1 cellular context compared by ENCODE assay signal in the genomic region with DNA sequence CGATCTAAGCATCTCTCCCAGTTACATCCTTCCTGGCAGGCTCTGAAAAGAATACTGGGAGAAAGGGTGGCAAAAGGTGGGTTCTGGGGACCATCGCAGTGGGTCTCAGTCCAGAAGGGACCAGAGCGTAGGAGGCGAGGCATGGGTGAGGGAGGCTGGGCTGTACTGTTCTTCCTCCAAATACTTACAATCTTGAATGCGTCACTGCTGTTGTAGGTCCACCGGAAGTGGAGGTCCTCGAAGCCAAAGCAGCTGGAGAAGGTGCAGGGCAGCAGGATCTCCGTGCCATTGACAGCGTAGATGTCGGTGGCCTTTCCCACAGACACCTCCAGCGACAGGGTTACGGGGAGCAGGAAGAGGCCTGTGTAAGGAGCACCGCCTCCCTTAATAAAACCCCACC.
TF ChIP-seq lines count a peak whose summit lies in the region.

No MANE protein-coding gene starts in this region.

TF ChIP-seq in GM12878, 131 proteins besides CTCF, POLR2A, EP300 and RAD21:
- no peak for TF ChIP-seq POLR2AphosphoS5 (IDR thresholded peaks at IDR 0.05; ENCODE audit: low read length)
- no peak for TF ChIP-seq CBX3 (IDR thresholded peaks at IDR 0.05; ENCODE audit: borderline replicate concordance, low read depth)
- no peak for TF ChIP-seq NR2C1 (IDR thresholded peaks at IDR 0.05)
- no peak for TF ChIP-seq FOXM1 (IDR thresholded peaks at IDR 0.05; ENCODE audit: low read depth, low read length)
- TF ChIP-seq SMC3 (IDR thresholded peaks at IDR 0.05; ENCODE audit: borderline replicate concordance, low read length) = no peak
- no peak for TF ChIP-seq ATF7 (IDR thresholded peaks at IDR 0.05; ENCODE audit: low read depth)
- TF ChIP-seq, protein P1, sequence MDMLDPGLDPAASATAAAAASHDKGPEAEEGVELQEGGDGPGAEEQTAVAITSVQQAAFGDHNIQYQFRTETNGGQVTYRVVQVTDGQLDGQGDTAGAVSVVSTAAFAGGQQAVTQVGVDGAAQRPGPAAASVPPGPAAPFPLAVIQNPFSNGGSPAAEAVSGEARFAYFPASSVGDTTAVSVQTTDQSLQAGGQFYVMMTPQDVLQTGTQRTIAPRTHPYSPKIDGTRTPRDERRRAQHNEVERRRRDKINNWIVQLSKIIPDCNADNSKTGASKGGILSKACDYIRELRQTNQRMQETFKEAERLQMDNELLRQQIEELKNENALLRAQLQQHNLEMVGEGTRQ (IDR thresholded peaks at IDR 0.05; ENCODE audit: borderline replicate concordance, low read depth, low read length) = no peak
- TF ChIP-seq IKZF2 (IDR thresholded peaks at IDR 0.05) = no peak
- no peak for TF ChIP-seq ZNF207 (IDR thresholded peaks at IDR 0.05; ENCODE audit: borderline replicate concordance)
- TF ChIP-seq CHD4 (IDR thresholded peaks at IDR 0.05) = no peak
- TF ChIP-seq SREBF2 (IDR thresholded peaks at IDR 0.05; ENCODE audit: low read length) = no peak
